8 cellular contexts compared by ENCODE assay signal in the genomic region with DNA sequence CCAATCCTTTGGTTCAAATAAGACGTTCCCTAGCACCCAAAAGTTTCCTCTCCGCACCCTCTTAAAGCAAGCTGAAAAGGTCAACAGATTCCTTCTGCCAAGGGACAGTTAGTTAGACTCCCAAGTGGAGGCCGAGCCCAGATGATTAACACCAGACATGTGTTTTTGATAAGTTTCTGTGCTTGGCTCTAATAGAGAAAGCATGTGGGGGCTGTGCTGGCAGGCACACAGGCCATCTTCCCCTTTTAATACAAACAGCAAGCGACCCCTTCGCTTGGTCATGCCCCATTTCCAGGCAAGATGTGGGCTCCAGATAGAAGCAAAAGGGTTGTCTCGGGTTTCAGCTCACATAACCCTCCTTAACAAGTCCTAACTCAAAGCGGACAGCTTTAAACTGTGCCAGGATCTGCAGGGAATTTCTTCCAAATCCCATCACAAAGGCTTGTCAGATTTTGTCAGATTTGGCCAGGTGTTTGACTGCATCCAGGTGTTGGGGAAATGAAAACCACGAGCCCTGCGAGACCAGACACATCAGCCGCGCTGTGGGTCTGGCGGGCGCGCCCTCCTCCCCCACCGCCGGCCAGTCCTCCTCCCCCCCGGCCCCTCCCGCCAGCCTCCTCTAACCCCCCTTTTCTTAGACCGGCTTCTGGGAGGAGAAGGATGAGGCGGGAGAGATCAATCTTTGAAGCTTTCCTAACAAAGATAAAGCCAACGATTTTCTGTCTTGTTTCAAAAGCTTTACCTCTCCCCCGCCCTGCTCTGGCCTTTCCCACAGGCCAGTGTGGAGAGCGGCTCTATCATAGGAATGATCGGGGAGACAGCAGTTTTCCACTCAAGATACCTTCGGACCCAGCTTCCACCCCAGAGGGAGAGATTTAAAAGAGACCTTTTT. TPM values are rescaled to one million over a fixed set of nuclear protein-coding genes. Genes with fewer than 3 reads are reported as not detected.
DNase-seq lines count a peak whose midpoint lies in the region; ATAC-seq and TF ChIP-seq lines count a peak whose summit lies in the region.

No MANE protein-coding gene starts in this region.

- H3K27me3 ChIP-seq in H7 (ENCODE audit: control insufficient read depth, insufficient read depth, low read length) = peaks cover 9% of the 10 kb centered on the region; the same call in 1 of the 2 replicates
- no peaks in the 10 kb centered on the region for H3K27me3 ChIP-seq in PC-9 (ENCODE audit: insufficient read depth, low read depth)

- peak overlapping the region in 1 of 10 donors; percentile 5 for H3K27ac Mint-ChIP-seq in naive thymus-derived CD8-positive, alpha-beta T cell
- no peak overlapping the region for H3K27ac Mint-ChIP-seq in activated CD8-positive, alpha-beta T cell treated with anti-CD3 and anti-CD28 coated beads, Interleukin-2, amount 10 ng/mL, durations not matched to agents 7 days and 5 days

- BruUV-seq in PC-9 (replicated peaks; lab: Mats Ljungman, UMichigan) = no TSS peak

- no peak for ATAC-seq in naive thymus-derived CD8-positive, alpha-beta T cell
- ATAC-seq in activated CD8-positive, alpha-beta T cell treated with anti-CD3 and anti-CD28 coated beads, Interleukin-2, amount 10 ng/mL, durations not matched to agents 7 days and 5 days = no peak
- ATAC-seq in GM19467 (IDR thresholded peaks at IDR 0.05; ENCODE audit: unreplicated experiment) (no peak), HG03175 (IDR thresholded peaks at IDR 0.05; ENCODE audit: unreplicated experiment) (no peak), HG02870 (IDR thresholded peaks at IDR 0.05; ENCODE audit: unreplicated experiment) (no peak)

- H3K79me2 ChIP-seq in PC-9 (ENCODE audit: low read depth) = peaks cover 39% of the 10 kb centered on the region

- H4K20me1 ChIP-seq in PC-9 (ENCODE audit: insufficient read depth) = peaks cover 8% of the 10 kb centered on the region; the same call in 1 of the 2 replicates

- peaks cover 78% of the 10 kb centered on the region for H3F3A ChIP-seq in PC-9 (ENCODE audit: insufficient read depth, low read depth)

- no peaks in the 10 kb centered on the region for H3K9me2 ChIP-seq in PC-9 (ENCODE audit: insufficient read depth)

- POLR2A ChIA-PET in PC-9 (lab: Charles Lee; ENCODE audit: unreplicated experiment) = interaction anchor here (0.5 to 2.0 kb wide), 14 partner anchors 8 to 538 kb away, joined by 3 to 26 read pairs (median 5); no protein-coding TSS in a partner anchor
- POLR2A ChIA-PET in naive thymus-derived CD8-positive, alpha-beta T cell (lab: Charles Lee) = no interaction called here
- POLR2A ChIA-PET in activated CD8-positive, alpha-beta T cell treated with anti-CD3 and anti-CD28 coated beads, Interleukin-2, amount 10 ng/mL, durations not matched to agents 7 days and 5 days (lab: Charles Lee) = no interaction called here

- intact Hi-C loops in PC-9 (cut with micrococcal nuclease; ENCODE audit: unreplicated experiment) = loop anchor here (5.0 kb wide), 2 partner anchors 348 to 532 kb away; a partner anchor contains a TSS

- H3K4me3 ChIP-seq in H7 (ENCODE audit: insufficient read depth, low read depth, low read length) (0 out of 2 replicates have a peak overlapping the region, but pooled peaks have one; percentile 1), PC-9 (peak overlapping the region; percentile 94)

- CTCF ChIA-PET in PC-9 (lab: Charles Lee) = interaction anchor here (0.6 to 2.1 kb wide), 6 partner anchors 132 to 477 kb away, joined by 3 to 9 read pairs (median 4); no protein-coding TSS in a partner anchor
- CTCF ChIA-PET in activated CD8-positive, alpha-beta T cell treated with anti-CD3 and anti-CD28 coated beads, Interleukin-2, amount 10 ng/mL, durations not matched to agents 7 days and 5 days (lab: Charles Lee) = interaction anchor here (1.1 to 2.0 kb wide), 2 partner anchors 9 to 177 kb away, joined by 3 to 10 read pairs; no protein-coding TSS in a partner anchor

- H3K4me1 Mint-ChIP-seq in naive thymus-derived CD8-positive, alpha-beta T cell = peaks cover 20 to 56% (median 34%) of the 10 kb centered on the region in 4 donors
- H3K4me1 Mint-ChIP-seq in activated CD8-positive, alpha-beta T cell treated with anti-CD3 and anti-CD28 coated beads, Interleukin-2, amount 10 ng/mL, durations not matched to agents 7 days and 5 days (ENCODE audit: low read depth) = peaks cover 56% of the 10 kb centered on the region

- H3K27ac ChIP-seq in PC-9 (peak overlapping the region; percentile 98), epithelial cell of prostate (peak overlapping the region; percentile 99)

- H3K36me3 Mint-ChIP-seq in naive thymus-derived CD8-positive, alpha-beta T cell = no peaks in the 10 kb centered on the region
- H3K36me3 Mint-ChIP-seq in activated CD8-positive, alpha-beta T cell treated with anti-CD3 and anti-CD28 coated beads, Interleukin-2, amount 10 ng/mL, durations not matched to agents 7 days and 5 days (ENCODE audit: low read depth) = no peaks in the 10 kb centered on the region

- H3K9me3 Mint-ChIP-seq in naive thymus-derived CD8-positive, alpha-beta T cell = no peaks in the 10 kb centered on the region
- no peaks in the 10 kb centered on the region for H3K9me3 Mint-ChIP-seq in activated CD8-positive, alpha-beta T cell treated with anti-CD3 and anti-CD28 coated beads, Interleukin-2, amount 10 ng/mL, durations not matched to agents 7 days and 5 days (ENCODE audit: insufficient read depth)

- H3K27me3 Mint-ChIP-seq in naive thymus-derived CD8-positive, alpha-beta T cell = peaks cover 8 to 59% (median 41%) of the 10 kb centered on the region in 5 donors
- peaks cover 63% of the 10 kb centered on the region for H3K27me3 Mint-ChIP-seq in activated CD8-positive, alpha-beta T cell treated with anti-CD3 and anti-CD28 coated beads, Interleukin-2, amount 10 ng/mL, durations not matched to agents 7 days and 5 days (ENCODE audit: low read depth)

- TF ChIP-seq CTCF in PC-9 (conservative IDR thresholded peaks at IDR 0.05) = 0 out of 2 replicates have a peak, but pooled peaks have one; percentile 9

- H3K4me1 ChIP-seq in PC-9 (replicated peaks; ENCODE audit: insufficient read depth) = peaks cover 59% of the 10 kb centered on the region

- H3K36me3 ChIP-seq in H7 (replicated peaks; ENCODE audit: control insufficient read depth, insufficient read depth, low read length) = no peaks in the 10 kb centered on the region
- H3K36me3 ChIP-seq in PC-9 (ENCODE audit: low read depth) = peaks cover 24% of the 10 kb centered on the region

- peak overlapping the region; percentile 93 for H3K4me2 ChIP-seq in PC-9

- no peaks in the 10 kb centered on the region for H3K9me3 ChIP-seq in PC-9 (ENCODE audit: insufficient read depth, low read depth)

- no peak overlapping the region for H2AFZ ChIP-seq in PC-9

- DNase-seq in H7 (peak; percentile 86), PC-9 (peak; percentile 60 to 93), epithelial cell of prostate (ENCODE audit: low read depth, low spot score) (peak; percentile 94)
- no peak for DNase-seq in naive thymus-derived CD8-positive, alpha-beta T cell
- no peak for DNase-seq in activated CD8-positive, alpha-beta T cell treated with anti-CD3 and anti-CD28 coated beads, Interleukin-2, amount 10 ng/mL, durations not matched to agents 7 days and 5 days

- H3K4me3 Mint-ChIP-seq in naive thymus-derived CD8-positive, alpha-beta T cell = peak overlapping the region in 6 of 10 donors; percentile 14 to 86 (median 48)
- no peak overlapping the region for H3K4me3 Mint-ChIP-seq in activated CD8-positive, alpha-beta T cell treated with anti-CD3 and anti-CD28 coated beads, Interleukin-2, amount 10 ng/mL, durations not matched to agents 7 days and 5 days

RNA-seq across cellular contexts. Expression of a gene that starts 3.4 kb away (rescaled TPM):
- total RNA-seq in H7 (2014; rRNA removed; shearing (Covaris generic)) = 49.4 and 70.9 TPM in 2 replicates
- 66.5 and 97.8 TPM in 2 replicates for total RNA-seq in PC-9 (2021)
- not detected for total RNA-seq in naive thymus-derived CD8-positive, alpha-beta T cell
- polyA plus RNA-seq in naive thymus-derived CD8-positive, alpha-beta T cell = not detected
- total RNA-seq in activated CD8-positive, alpha-beta T cell treated with anti-CD3 and anti-CD28 coated beads, Interleukin-2, amount 10 ng/mL, durations not matched to agents 7 days and 5 days = not detected

Comparison
In these comparisons a context has a peak if more than half of its experiments do, and no peak if none do; other contexts are left out.
1. DNase-seq: peak in H7 (single experiment), PC-9 (2 of 2) and epithelial cell of prostate (single experiment); none in naive thymus-derived CD8-positive, alpha-beta T cell (0 of 10) and activated CD8-positive, alpha-beta T cell treated with anti-CD3 and anti-CD28 coated beads, Interleukin-2, amount 10 ng/mL, durations not matched to agents 7 days and 5 days (single experiment).
2. RNA of a gene that starts 3.4 kb away (total RNA-seq): 49.4 to 70.9 TPM in H7 and 66.5 to 97.8 TPM in PC-9; not detected in naive thymus-derived CD8-positive, alpha-beta T cell and not detected in activated CD8-positive, alpha-beta T cell treated with anti-CD3 and anti-CD28 coated beads, Interleukin-2, amount 10 ng/mL, durations not matched to agents 7 days and 5 days; every median in the first group is over 10 times any median in the second.